ENCODE assay signal across 1 cellular context in the genomic region with DNA sequence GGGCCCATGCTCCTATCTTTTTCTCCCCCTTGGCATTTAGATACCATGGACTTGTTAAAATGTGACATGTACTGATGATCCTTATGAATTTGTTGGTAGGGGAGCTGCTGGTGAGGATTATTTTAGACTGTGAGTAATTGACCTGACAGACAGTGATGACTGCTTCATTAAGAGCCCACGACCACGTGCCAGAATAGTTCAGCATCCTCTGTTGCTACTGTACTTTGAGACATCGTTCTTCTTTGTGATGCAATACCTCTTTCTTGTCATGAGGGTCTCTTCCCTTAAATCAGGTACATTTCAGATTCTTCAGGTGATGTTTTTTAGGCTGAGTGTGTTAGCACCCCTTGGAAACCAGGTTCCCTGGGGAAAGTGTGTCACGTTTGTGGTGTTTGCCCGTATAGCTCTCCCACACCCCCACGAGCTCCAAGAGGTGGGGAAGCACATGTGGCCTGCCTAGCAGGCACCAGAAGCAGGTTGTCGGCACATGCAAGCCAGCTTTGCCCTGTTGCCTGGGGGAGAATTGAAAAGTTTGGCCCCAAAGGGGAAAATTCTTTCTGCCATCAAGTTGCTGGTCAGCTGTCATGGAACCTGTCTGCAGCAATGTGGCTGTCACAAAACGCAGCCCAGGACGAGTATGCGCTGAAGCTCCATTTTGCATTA.
TF ChIP-seq lines count a peak whose summit lies in the region.

No MANE protein-coding gene starts in this region.

TF ChIP-seq in WTC11, 78 proteins besides CTCF, POLR2A, EP300 and RAD21 (continued from another document):
- TF ChIP-seq ZSCAN18 (CRISPR knock-in tag; IDR thresholded peaks at IDR 0.05) = no peak
- no peak for TF ChIP-seq NR1H2 (CRISPR knock-in tag; IDR thresholded peaks at IDR 0.05)
- no peak for TF ChIP-seq ATF6 (CRISPR knock-in tag; IDR thresholded peaks at IDR 0.05)
- no peak for TF ChIP-seq TEAD4 (CRISPR knock-in tag; IDR thresholded peaks at IDR 0.05)
